Comparison of ENCODE assay signal across 7 cellular contexts in the genomic region with DNA sequence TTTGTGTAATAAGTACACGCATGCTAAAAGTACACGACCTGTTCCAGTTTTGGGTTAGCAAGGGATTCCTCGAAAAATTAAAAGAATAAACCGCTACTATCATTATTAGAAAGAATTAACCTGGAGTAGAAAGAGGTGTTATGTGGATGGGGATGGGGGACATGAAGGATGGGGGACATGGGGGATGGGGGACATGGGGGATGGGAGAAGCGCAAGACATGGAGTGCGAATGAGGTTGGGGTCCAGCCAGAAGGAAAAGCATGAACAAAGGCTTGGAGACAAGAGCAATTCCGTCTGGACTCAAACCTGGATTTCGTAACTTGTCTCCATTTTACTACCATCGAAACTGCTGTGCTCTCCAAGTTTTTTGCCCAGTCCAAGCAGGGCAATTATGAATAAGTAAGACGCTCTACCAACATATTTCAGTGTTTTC. TPM values are rescaled to one million over a fixed set of nuclear protein-coding genes. Genes with fewer than 3 reads are reported as not detected.
DNase-seq lines count a peak whose midpoint lies in the region; ATAC-seq and TF ChIP-seq lines count a peak whose summit lies in the region.

No MANE protein-coding gene starts in this region.

- H3K36me3 ChIP-seq in OCI-LY1 (ENCODE audit: insufficient read depth, low read length): peaks cover 8% of the 10 kb centered on the region; the same call in 1 of the 2 replicates
- H3K36me3 ChIP-seq in endocrine pancreas (ENCODE audit: control insufficient read depth, insufficient read depth, low read length): no peaks in the 10 kb centered on the region

- H3K27me3 ChIP-seq in OCI-LY1 (ENCODE audit: insufficient read depth, low read length) (no peaks in the 10 kb centered on the region), endocrine pancreas (ENCODE audit: control insufficient read depth, insufficient read depth, low read length) (no peaks in the 10 kb centered on the region)

- H3K27me3 Mint-ChIP-seq in nephron (ENCODE audit: low read depth): no peaks in the 10 kb centered on the region

- peaks cover 29% of the 10 kb centered on the region for H3K36me3 Mint-ChIP-seq in nephron (ENCODE audit: low read depth)

- H3K9ac ChIP-seq in OCI-LY1 (ENCODE audit: low read length) (peak overlapping the region; percentile 62), endocrine pancreas (ENCODE audit: control insufficient read depth, insufficient read depth, low read length) (peak overlapping the region; percentile 62)

- peaks cover 35% of the 10 kb centered on the region for H3K79me2 ChIP-seq in OCI-LY1 (ENCODE audit: insufficient read depth, low read length)

- H3K4me3 ChIP-seq in OCI-LY1 (ENCODE audit: low read depth, low read length, poor library complexity, severe bottlenecking): peak overlapping the region; percentile 79
- H3K4me3 ChIP-seq in endocrine pancreas (ENCODE audit: control insufficient read depth, insufficient read depth, low read length): peak overlapping the region; percentile 98

- peak overlapping the region; percentile 91 to 97 (median 94) for H3K4me3 Mint-ChIP-seq in nephron

- H3K4me1 Mint-ChIP-seq in nephron: peaks cover 23% of the 10 kb centered on the region

- H3K27ac Mint-ChIP-seq in nephron: peak overlapping the region; percentile 89 to 99 (median 95)

- peak overlapping the region; percentile 67 for H3K4me2 ChIP-seq in OCI-LY1 (ENCODE audit: low read length)

- H4K20me1 ChIP-seq in OCI-LY1 (ENCODE audit: insufficient read depth, low read length): no peaks in the 10 kb centered on the region

- DNase-seq in 8988T (no peak), mesenteric fat pad (ENCODE audit: low spot score) (no peak)

- no peak overlapping the region for H3K27ac ChIP-seq in OCI-LY1 (ENCODE audit: low read depth, low read length, poor library complexity, severe bottlenecking)

- peaks cover 16% of the 10 kb centered on the region for H3K9me3 Mint-ChIP-seq in nephron

- H3K9me2 ChIP-seq in OCI-LY1 (ENCODE audit: low read depth, low read length): no peaks in the 10 kb centered on the region

- H3K9me3 ChIP-seq in OCI-LY1 (ENCODE audit: low read length): peaks cover 6% of the 10 kb centered on the region; the same call in 1 of the 2 replicates
- H3K9me3 ChIP-seq in endocrine pancreas (ENCODE audit: control insufficient read depth, low read length): no peaks in the 10 kb centered on the region

- no peaks in the 10 kb centered on the region for H3F3A ChIP-seq in OCI-LY1 (ENCODE audit: insufficient read depth, low read length)

- peak overlapping the region; percentile 43 for H2AFZ ChIP-seq in OCI-LY1 (ENCODE audit: low read length)

- ATAC-seq in GM21737 (IDR thresholded peaks at IDR 0.05; ENCODE audit: unreplicated experiment) (peak; percentile 3), HG03280 (IDR thresholded peaks at IDR 0.05; ENCODE audit: unreplicated experiment) (no peak)

- TF ChIP-seq CTCF in OCI-LY1 (IDR thresholded peaks at IDR 0.05; ENCODE audit: low read length) (no peak), nephron (IDR thresholded peaks at IDR 0.05; ENCODE audit: unreplicated experiment in 3 of 3) (no peak)

- H3K4me1 ChIP-seq in OCI-LY1 (ENCODE audit: insufficient read depth, low read length, severe bottlenecking) (peaks cover 22% of the 10 kb centered on the region), endocrine pancreas (ENCODE audit: control insufficient read depth, insufficient read depth, low read length) (no peaks in the 10 kb centered on the region)

RNA-seq across cellular contexts. Expression of a gene that starts 0.6 kb away (rescaled TPM):
- 40.1 TPM for total RNA-seq in mesenteric fat pad

RNA-seq across cellular contexts. Expression of a gene that starts 3.0 kb away (rescaled TPM):
- total RNA-seq in mesenteric fat pad: not detected

RNA-seq across cellular contexts. Expression of a gene that starts 46.0 kb away (rescaled TPM):
- not detected for total RNA-seq in mesenteric fat pad
